Comparison of ENCODE assay signal across 30 cellular contexts in the genomic region with DNA sequence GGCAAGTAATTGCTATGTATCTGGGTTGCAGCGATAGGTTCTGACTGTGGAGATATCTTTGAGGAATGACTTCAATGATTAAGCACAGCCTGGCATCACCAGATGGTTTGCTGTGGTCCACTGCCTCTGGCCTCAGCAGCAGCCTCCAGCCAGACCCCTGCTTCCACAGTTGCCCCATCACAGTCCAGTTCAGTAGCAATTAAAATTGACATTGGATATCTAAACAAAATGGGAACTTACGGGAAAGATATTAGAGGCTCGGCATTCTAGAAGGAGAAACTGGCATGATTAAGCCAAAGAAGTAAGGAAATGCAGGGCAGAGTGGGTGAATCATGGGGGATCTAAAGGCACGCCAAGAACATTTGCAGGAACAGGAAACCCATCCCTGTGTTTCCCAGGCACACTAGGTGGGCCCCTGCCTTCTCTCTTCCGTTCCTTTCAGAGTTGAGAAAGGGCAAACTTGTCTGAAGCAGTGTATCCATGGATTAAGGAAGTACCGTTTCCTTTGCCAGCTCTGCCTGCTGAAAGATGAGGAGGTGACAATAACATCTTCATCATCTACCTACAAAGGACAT. TPM values are rescaled to one million over a fixed set of nuclear protein-coding genes. Genes with fewer than 3 reads are reported as not detected.
A peak's percentile ranks its signal among the peaks of the same experiment; 100 is the strongest.
DNase-seq lines count a peak whose midpoint lies in the region; ATAC-seq and TF ChIP-seq lines count a peak whose summit lies in the region.
"Had no signal": no experiment of that assay in that cellular context is flagged by ENCODE, and none has a peak within 500 bp of the region (broad histone marks: within the 10 kb centered on the region; RNA-seq: fewer than 3 reads in every experiment).

No MANE protein-coding gene starts in this region.

- peak; percentile 33 for DNase-seq in DMS 273 treated with DMSO at 0.1 percent for 48 hours (lab: John Stamatoyannopoulos, UW)
- DNase-seq in NCI-H524 treated with DMSO at 0.1 percent for 48 hours (lab: John Stamatoyannopoulos, UW): peak; percentile 41
- DNase-seq in endothelial cell (ENCODE audit: low spot score): no peak
- DNase-seq in naive B cell: no peak
- DNase-seq in activated CD8-positive, alpha-beta memory T cell treated with anti-CD3 and anti-CD28 coated beads, Interleukin-2, amount 50 U/mL, for 48 hours: no peak
- DNase-seq in activated CD4-positive, alpha-beta T cell treated with anti-CD3 and anti-CD28 coated beads for 1 hour: no peak
- DNase-seq: ACHN; activated CD4-positive, alpha-beta T cell treated with anti-CD3 and anti-CD28 coated beads, Interleukin-2, amount 10 ng/mL, durations not matched to agents 7 days and 5 days; activated effector memory CD4-positive, alpha-beta T cell treated with anti-CD3 and anti-CD28 coated beads, Interleukin-2, amount 50 U/mL, for 16 hours; activated naive CD8-positive, alpha-beta T cell treated with anti-CD3 and anti-CD28 coated beads for 36 hours; activated T-cell treated with anti-CD3 and anti-CD28 coated beads, Interleukin-2, amount 50 U/mL, for 24 hours; anterior cingulate cortex; BE2C; caudate nucleus; CD8-positive, alpha-beta T cell; Kasumi-1; left colon; NCI-H1417 treated with DMSO at 0.1 percent for 48 hours; NCI-H2081; NCI-H2227 treated with DMSO at 0.1 percent for 48 hours; NCI-H526 treated with DMSO at 0.1 percent for 48 hours; psoas muscle; SIG-M5; sigmoid colon; stimulated activated CD4-positive, alpha-beta T cell treated with anti-CD3 and anti-CD28 coated beads, Interleukin-12 subunit alpha, Interleukin-12 subunit beta, amount 100 ng/mL, for 4 hours; stimulated activated CD4-positive, alpha-beta T cell treated with anti-CD3 and anti-CD28 coated beads, Interleukin-4, amount 100 ng/mL, for 1 hour; T-helper 9 cell; tibial artery had no signal

- no peak for ATAC-seq in naive B cell (ENCODE audit: low read depth in 2 of 2)
- no peak for ATAC-seq in HG03439 (IDR thresholded peaks at IDR 0.05; ENCODE audit: unreplicated experiment)
- ATAC-seq in GM18909 (IDR thresholded peaks at IDR 0.05; ENCODE audit: poor library complexity, unreplicated experiment): no peak
- ATAC-seq: CD8-positive, alpha-beta T cell; left colon; psoas muscle had no signal

- H3K27me3 Mint-ChIP-seq in endothelial cell (ENCODE audit: unreplicated experiment) (peaks cover 5% of the 10 kb centered on the region), naive B cell (no peaks in the 10 kb centered on the region)

- TF ChIP-seq CTCF in endothelial cell (IDR thresholded peaks at IDR 0.05; ENCODE audit: unreplicated experiment): no peak

- H3K4me1 Mint-ChIP-seq in endothelial cell (ENCODE audit: unreplicated experiment) (peaks cover 20% of the 10 kb centered on the region), naive B cell (peaks cover 43 to 71% (median 59%) of the 10 kb centered on the region in 3 donors)

- H3K9me3 Mint-ChIP-seq in endothelial cell (ENCODE audit: unreplicated experiment): no peaks in the 10 kb centered on the region
- no peaks in the 10 kb centered on the region for H3K9me3 Mint-ChIP-seq in naive B cell
- H3K9me3 Mint-ChIP-seq: activated CD4-positive, alpha-beta T cell treated with anti-CD3 and anti-CD28 coated beads, Interleukin-2, amount 10 ng/mL, durations not matched to agents 7 days and 5 days; activated naive CD8-positive, alpha-beta T cell treated with anti-CD3 and anti-CD28 coated beads for 36 hours; activated T-cell treated with anti-CD3 and anti-CD28 coated beads, Interleukin-2, amount 50 U/mL, for 24 hours; CD8-positive, alpha-beta T cell had no signal

- H3K4me3 Mint-ChIP-seq in endothelial cell (ENCODE audit: unreplicated experiment) (no peak overlapping the region), naive B cell (peak overlapping the region in 5 of 8 donors; percentile 7 to 87 (median 59))
- H3K4me3 Mint-ChIP-seq: activated CD4-positive, alpha-beta T cell treated with anti-CD3 and anti-CD28 coated beads, Interleukin-2, amount 10 ng/mL, durations not matched to agents 7 days and 5 days; activated naive CD8-positive, alpha-beta T cell treated with anti-CD3 and anti-CD28 coated beads for 36 hours; activated T-cell treated with anti-CD3 and anti-CD28 coated beads, Interleukin-2, amount 50 U/mL, for 24 hours; CD8-positive, alpha-beta T cell had no signal

- H3K27ac Mint-ChIP-seq in endothelial cell (ENCODE audit: unreplicated experiment) (peak overlapping the region; percentile 76), naive B cell (peak overlapping the region in 3 of 6 donors; percentile 34 to 77 (median 42))
- H3K27ac Mint-ChIP-seq: activated CD4-positive, alpha-beta T cell treated with anti-CD3 and anti-CD28 coated beads, Interleukin-2, amount 10 ng/mL, durations not matched to agents 7 days and 5 days; activated naive CD8-positive, alpha-beta T cell treated with anti-CD3 and anti-CD28 coated beads for 36 hours; activated T-cell treated with anti-CD3 and anti-CD28 coated beads, Interleukin-2, amount 50 U/mL, for 24 hours; CD8-positive, alpha-beta T cell had no signal

- H3K36me3 Mint-ChIP-seq in endothelial cell (ENCODE audit: low read depth, unreplicated experiment) (no peaks in the 10 kb centered on the region), naive B cell (no peaks in the 10 kb centered on the region)
- H3K36me3 Mint-ChIP-seq: activated naive CD8-positive, alpha-beta T cell treated with anti-CD3 and anti-CD28 coated beads for 36 hours; CD8-positive, alpha-beta T cell had no signal

RNA-seq across cellular contexts. Expression of gene SH3BP5, which starts 36.3 kb away (rescaled TPM):
- total RNA-seq in endothelial cell (ENCODE audit: unreplicated experiment): 41.1 TPM
- 100 to 1,000 TPM in 5 of 6 donors, 10 to 100 TPM in 1; 71.3 to 177 (median 131) TPM for polyA plus RNA-seq in naive B cell (ENCODE audit: low read depth in 6 of 6)

RNA-seq across cellular contexts. Expression of gene METTL6, which starts 58.7 kb away (rescaled TPM):
- 16.0 TPM for total RNA-seq in endothelial cell (ENCODE audit: unreplicated experiment)
- polyA plus RNA-seq in naive B cell (ENCODE audit: low read depth in 6 of 6): 10 to 100 TPM; 15.1 to 25.1 (median 17.0) TPM

RNA-seq across cellular contexts. Expression of gene EAF1, which starts 58.8 kb away (rescaled TPM):
- total RNA-seq in endothelial cell (ENCODE audit: unreplicated experiment): 23.9 TPM
- polyA plus RNA-seq in naive B cell (ENCODE audit: low read depth in 6 of 6): 1 to 10 TPM; 3.8 to 9.4 (median 6.8) TPM

Comparison
In these comparisons a context has a peak if more than half of its experiments do, and no peak if none do; other contexts are left out.
1. DNase-seq: peak in DMS 273 treated with DMSO at 0.1 percent for 48 hours (single experiment) and NCI-H524 treated with DMSO at 0.1 percent for 48 hours (single experiment); none in endothelial cell (single experiment), naive B cell (single experiment), activated CD8-positive, alpha-beta memory T cell treated with anti-CD3 and anti-CD28 coated beads, Interleukin-2, amount 50 U/mL, for 48 hours (single experiment) and activated CD4-positive, alpha-beta T cell treated with anti-CD3 and anti-CD28 coated beads for 1 hour (single experiment).